ENCODE assay signal across 19 cellular contexts in genomic region chr18:11050966-11051365, GRCh38.
DNase-seq lines count a peak whose midpoint lies in the region; ATAC-seq, FAIRE-seq and TF ChIP-seq lines count a peak whose summit lies in the region.
"Had no signal": no experiment of that assay in that cellular context is flagged by ENCODE, and none has a peak within 500 bp of the region (broad histone marks: within the 10 kb centered on the region; RNA-seq: fewer than 3 reads in every experiment).

No MANE protein-coding gene starts in this region.

- 89% methylated on average over 2 of the region's 2 CpGs for WGBS in esophagus muscularis mucosa
- WGBS in mesenchymal stem cell, result 19% methylated on average over 1 of the region's 2 CpGs

- H2BK5ac ChIP-seq in mesenchymal stem cell (ENCODE audit: low read depth, low read length, poor library complexity, severe bottlenecking), result no peak overlapping the region

- no peaks in the 10 kb centered on the region for H3K4me1 ChIP-seq in esophagus muscularis mucosa
- peaks cover 19% of the 10 kb centered on the region for H3K4me1 ChIP-seq in mesenchymal stem cell (ENCODE audit: control insufficient read depth, insufficient read depth, low read depth, low read length)
- H3K4me1 ChIP-seq: BE2C had no signal

- H4K8ac ChIP-seq in mesenchymal stem cell (ENCODE audit: low read length), result no peak overlapping the region

- peak overlapping the region in 1 of 2 experiments; percentile 77 for H3K18ac ChIP-seq in mesenchymal stem cell (ENCODE audit: low read depth in 1 of 2, low read length in 2 of 2)

- H2BK12ac ChIP-seq in mesenchymal stem cell (ENCODE audit: low read length in 2 of 2), result peak overlapping the region; percentile 38 to 39

- H3K27me3 ChIP-seq in esophagus muscularis mucosa, result no peaks in the 10 kb centered on the region
- no peaks in the 10 kb centered on the region for H3K27me3 ChIP-seq in mesenchymal stem cell (ENCODE audit: control insufficient read depth in 1 of 2, insufficient read depth in 1 of 2, low read length in 2 of 2)
- H3K27me3 ChIP-seq: BE2C had no signal

- peak; percentile 69 for DNase-seq in SK-MEL-5 (ENCODE audit: low read depth, low spot score)
- DNase-seq in esophagus muscularis mucosa (ENCODE audit: extremely low spot score), result peak; percentile 17
- DNase-seq in mesenchymal stem cell, result no peak
- no peak for DNase-seq in type B pancreatic cell (ENCODE audit: extremely low spot score, unreplicated experiment)
- no peak for DNase-seq in GM12891 (ENCODE audit: insufficient read length, low spot score)
- no peak for DNase-seq in stimulated activated CD4-positive, alpha-beta T cell treated with anti-CD3 and anti-CD28 coated beads, Interleukin-4, amount 100 ng/mL, for 1 hour
- DNase-seq: BE2C; CD4-positive, alpha-beta memory T cell; COR-L47; DMS153; EL; GM23248 had no signal

- H3K27ac Mint-ChIP-seq in type B pancreatic cell, result peak overlapping the region; percentile 7
- H3K27ac Mint-ChIP-seq: CD4-positive, alpha-beta memory T cell had no signal

- H3K36me3 ChIP-seq in esophagus muscularis mucosa, result no peaks in the 10 kb centered on the region
- H3K36me3 ChIP-seq in mesenchymal stem cell (ENCODE audit: control insufficient read depth in 1 of 2, insufficient read depth in 2 of 2, low read depth in 1 of 2, low read length in 2 of 2), result no peaks in the 10 kb centered on the region
- H3K36me3 ChIP-seq: BE2C had no signal

- TF ChIP-seq CTCF in esophagus muscularis mucosa (IDR thresholded peaks at IDR 0.05) (no peak), type B pancreatic cell (conservative IDR thresholded peaks at IDR 0.05) (no peak)

- no peak overlapping the region for H3K4me3 ChIP-seq in esophagus muscularis mucosa
- no peak overlapping the region for H3K4me3 ChIP-seq in mesenchymal stem cell (ENCODE audit: insufficient read depth in 1 of 2, low read depth in 1 of 2, low read length in 2 of 2)
- H3K4me3 ChIP-seq: A549, GM23248 had no signal

- ATAC-seq in GM21619 (IDR thresholded peaks at IDR 0.05; ENCODE audit: unreplicated experiment), result no peak
- ATAC-seq: A549, HCT116 had no signal

- FAIRE-seq in GM12891 (lab: Jason Lieb, UNC), result no peak
- FAIRE-seq: A549, D721Med, G401.6, H54 had no signal

- H3K4me3 Mint-ChIP-seq in type B pancreatic cell, result no peak overlapping the region
- H3K4me3 Mint-ChIP-seq: CD4-positive, alpha-beta memory T cell had no signal

- H3K79me1 ChIP-seq in mesenchymal stem cell (replicated peaks; ENCODE audit: low read length, poor library complexity, severe bottlenecking), result peaks cover 2% of the 10 kb centered on the region

- no peak overlapping the region for H3K9ac ChIP-seq in mesenchymal stem cell (ENCODE audit: low read length)
- H3K9ac ChIP-seq: GM23248 had no signal

- H2BK15ac ChIP-seq in mesenchymal stem cell (ENCODE audit: low read depth, poor library complexity, severe bottlenecking), result no peak overlapping the region

- H2BK120ac ChIP-seq in mesenchymal stem cell (ENCODE audit: low read depth, low read length), result peak overlapping the region; percentile 54

- H3K4ac ChIP-seq in mesenchymal stem cell (ENCODE audit: low read depth in 1 of 2, low read length in 2 of 2), result peak overlapping the region in 1 of 2 experiments; percentile 54

- no peak overlapping the region for H3K4me2 ChIP-seq in mesenchymal stem cell (ENCODE audit: low read length, poor library complexity, severe bottlenecking)
- H3K4me2 ChIP-seq: A549 had no signal

- H2AK5ac ChIP-seq in mesenchymal stem cell (ENCODE audit: low read length, severe bottlenecking), result peak overlapping the region; percentile 27

- H3K4me1 Mint-ChIP-seq in type B pancreatic cell (ENCODE audit: unreplicated experiment), result peaks cover 13% of the 10 kb centered on the region
- H3K4me1 Mint-ChIP-seq: CD4-positive, alpha-beta memory T cell had no signal

- no peak overlapping the region for H4K91ac ChIP-seq in mesenchymal stem cell (ENCODE audit: low read length)

- in situ Hi-C loops in SK-MEL-5 (cut with HindIII; ENCODE audit: low pct_unique_long_range_greater_than_20kb, low sequenced_read_pairs), result no loop called here

- H3K27ac ChIP-seq in esophagus muscularis mucosa (replicated peaks in 1 of 4), result no peak overlapping the region
- no peak overlapping the region for H3K27ac ChIP-seq in mesenchymal stem cell (ENCODE audit: low read length, poor library complexity, severe bottlenecking)
- H3K27ac ChIP-seq: A549, C4-2B, GM23248 had no signal

- H3K9me3 Mint-ChIP-seq in type B pancreatic cell, result no peaks in the 10 kb centered on the region
- H3K9me3 Mint-ChIP-seq: CD4-positive, alpha-beta memory T cell had no signal

- no peak for TF ChIP-seq EP300 in esophagus muscularis mucosa (IDR thresholded peaks at IDR 0.05)

- H3K36me3 Mint-ChIP-seq in type B pancreatic cell, result peaks cover 8% of the 10 kb centered on the region
- H3K36me3 Mint-ChIP-seq: CD4-positive, alpha-beta memory T cell had no signal

- H2AFZ ChIP-seq in mesenchymal stem cell (ENCODE audit: low read depth, low read length), result no peak overlapping the region
- H2AFZ ChIP-seq: GM23248 had no signal

- H3K27me3 Mint-ChIP-seq in type B pancreatic cell, result no peaks in the 10 kb centered on the region

- H3K14ac ChIP-seq in mesenchymal stem cell (ENCODE audit: low read length in 2 of 2), result no peak overlapping the region

- intact Hi-C loops in esophagus muscularis mucosa (cut with DNase I), result no loop called here

- no peaks in the 10 kb centered on the region for H3K9me3 ChIP-seq in esophagus muscularis mucosa
- no peaks in the 10 kb centered on the region for H3K9me3 ChIP-seq in mesenchymal stem cell (ENCODE audit: control insufficient read depth, low read length)
- H3K9me3 ChIP-seq: A549, BE2C had no signal

- no peak for TF ChIP-seq POLR2A in esophagus muscularis mucosa (IDR thresholded peaks at IDR 0.05; ENCODE audit: low read depth)
- no peak for TF ChIP-seq POLR2A in GM12891 (IDR thresholded peaks at IDR 0.05; ENCODE audit: low read depth, low read length)

- H3K23ac ChIP-seq in mesenchymal stem cell (ENCODE audit: low read length in 2 of 2), result no peak overlapping the region

TF ChIP-seq in GM12891, 5 proteins besides CTCF, POLR2A, EP300 and RAD21:
- TF ChIP-seq TAF1 (IDR thresholded peaks at IDR 0.05; ENCODE audit: low read depth, low read length), result no peak
- TF ChIP-seq POLR2AphosphoS5 (IDR thresholded peaks at IDR 0.05; ENCODE audit: low read depth, low read length), result no peak
- no peak for TF ChIP-seq SPI1 (IDR thresholded peaks at IDR 0.05; ENCODE audit: low read depth, low read length)
- TF ChIP-seq POU2F2 (IDR thresholded peaks at IDR 0.05; ENCODE audit: low read depth, low read length), result no peak
- no peak for TF ChIP-seq PAX5 (IDR thresholded peaks at IDR 0.05; ENCODE audit: insufficient read depth, low read length, severe bottlenecking)

Comparison
In these comparisons a context has a peak if more than half of its experiments do, and no peak if none do; other contexts are left out.
1. DNase-seq: peak in SK-MEL-5 (single experiment) and esophagus muscularis mucosa (single experiment); none in mesenchymal stem cell (single experiment), type B pancreatic cell (single experiment), GM12891 (single experiment) and stimulated activated CD4-positive, alpha-beta T cell treated with anti-CD3 and anti-CD28 coated beads, Interleukin-4, amount 100 ng/mL, for 1 hour (single experiment).